In genomic region chr11:118889796-118890195, GRCh38 we compare ENCODE assay signal across 10 cellular contexts. TPM values are rescaled to one million over a fixed set of nuclear protein-coding genes. Genes with fewer than 3 reads are reported as not detected.
A peak's percentile ranks its signal among the peaks of the same experiment; 100 is the strongest.
DNase-seq lines count a peak whose midpoint lies in the region; ATAC-seq and TF ChIP-seq lines count a peak whose summit lies in the region.
"Had no signal": no experiment of that assay in that cellular context is flagged by ENCODE, and none has a peak within 500 bp of the region (broad histone marks: within the 10 kb centered on the region; RNA-seq: fewer than 3 reads in every experiment).

No MANE protein-coding gene starts in this region.

- no peak for ATAC-seq in HG02798 (IDR thresholded peaks at IDR 0.05; ENCODE audit: poor library complexity, unreplicated experiment)

- H3K4me3 Mint-ChIP-seq in activated CD4-positive, alpha-beta memory T cell treated with anti-CD3 and anti-CD28 coated beads for 36 hours, result no peak overlapping the region
- H3K4me3 Mint-ChIP-seq in activated CD4-positive, alpha-beta memory T cell treated with anti-CD3 and anti-CD28 coated beads, Interleukin-2, amount 10 ng/mL, durations not matched to agents 7 days and 5 days, result no peak overlapping the region

- H3K9me3 ChIP-seq in thyroid gland, result no peaks in the 10 kb centered on the region
- H3K9me3 ChIP-seq in BE2C, result no peaks in the 10 kb centered on the region

- peaks cover 74% of the 10 kb centered on the region for H3K36me3 Mint-ChIP-seq in activated CD4-positive, alpha-beta memory T cell treated with anti-CD3 and anti-CD28 coated beads for 36 hours
- H3K36me3 Mint-ChIP-seq in activated CD4-positive, alpha-beta memory T cell treated with anti-CD3 and anti-CD28 coated beads, Interleukin-2, amount 10 ng/mL, durations not matched to agents 7 days and 5 days (ENCODE audit: low read depth), result peaks cover 4% of the 10 kb centered on the region

- POLR2A ChIA-PET in activated CD4-positive, alpha-beta memory T cell treated with anti-CD3 and anti-CD28 coated beads for 36 hours (lab: Charles Lee), result interaction anchor here (1.3 kb wide), 1 partner anchor 19 kb away, joined by 3 read pairs; no protein-coding TSS in a partner anchor
- POLR2A ChIA-PET in activated CD4-positive, alpha-beta memory T cell treated with anti-CD3 and anti-CD28 coated beads, Interleukin-2, amount 10 ng/mL, durations not matched to agents 7 days and 5 days (lab: Charles Lee), result no interaction called here

- TF ChIP-seq CTCF in epithelial cell of esophagus (IDR thresholded peaks at IDR 0.05; ENCODE audit: insufficient read depth, low read depth, low read length, missing control alignments), result no peak
- TF ChIP-seq CTCF in thyroid gland (IDR thresholded peaks at IDR 0.05), result no peak
- no peak for TF ChIP-seq CTCF in BE2C (IDR thresholded peaks at IDR 0.05; ENCODE audit: low read depth, low read length)

- H3K9me3 Mint-ChIP-seq in activated CD4-positive, alpha-beta memory T cell treated with anti-CD3 and anti-CD28 coated beads for 36 hours, result no peaks in the 10 kb centered on the region
- no peaks in the 10 kb centered on the region for H3K9me3 Mint-ChIP-seq in activated CD4-positive, alpha-beta memory T cell treated with anti-CD3 and anti-CD28 coated beads, Interleukin-2, amount 10 ng/mL, durations not matched to agents 7 days and 5 days

- peaks cover 86% of the 10 kb centered on the region for H3K4me1 Mint-ChIP-seq in activated CD4-positive, alpha-beta memory T cell treated with anti-CD3 and anti-CD28 coated beads for 36 hours (ENCODE audit: low read depth)
- peaks cover 44% of the 10 kb centered on the region for H3K4me1 Mint-ChIP-seq in activated CD4-positive, alpha-beta memory T cell treated with anti-CD3 and anti-CD28 coated beads, Interleukin-2, amount 10 ng/mL, durations not matched to agents 7 days and 5 days

- H3K4me3 ChIP-seq in epithelial cell of esophagus (ENCODE audit: low read length) (no peak overlapping the region), thyroid gland (replicated peaks in 1 of 3) (no peak overlapping the region), BE2C (ENCODE audit: low read depth, low read length) (no peak overlapping the region)

- H3K27me3 ChIP-seq in thyroid gland (no peaks in the 10 kb centered on the region), BE2C (no peaks in the 10 kb centered on the region)

- peak overlapping the region; percentile 48 to 64 (median 59) for H3K27ac ChIP-seq in thyroid gland

- H3K36me3 ChIP-seq in thyroid gland, result no peaks in the 10 kb centered on the region
- H3K36me3 ChIP-seq in BE2C, result no peaks in the 10 kb centered on the region

- intact Hi-C loops in activated CD4-positive, alpha-beta memory T cell treated with anti-CD3 and anti-CD28 coated beads for 36 hours (cut with micrococcal nuclease), result loop anchor here (5.0 kb wide), 1 partner anchor 38 kb away; the partner anchor contains the start of gene BCL9L
- intact Hi-C loops in thyroid gland (cut with DNase I), result no loop called here

- H3K4me1 ChIP-seq in thyroid gland (peaks cover 15 to 35% of the 10 kb centered on the region in 2 donors), BE2C (no peaks in the 10 kb centered on the region)

- no peaks in the 10 kb centered on the region for H3K27me3 Mint-ChIP-seq in activated CD4-positive, alpha-beta memory T cell treated with anti-CD3 and anti-CD28 coated beads for 36 hours
- H3K27me3 Mint-ChIP-seq in activated CD4-positive, alpha-beta memory T cell treated with anti-CD3 and anti-CD28 coated beads, Interleukin-2, amount 10 ng/mL, durations not matched to agents 7 days and 5 days, result peaks cover 11% of the 10 kb centered on the region

- H3K27ac Mint-ChIP-seq in activated CD4-positive, alpha-beta memory T cell treated with anti-CD3 and anti-CD28 coated beads for 36 hours, result peak overlapping the region; percentile 93
- H3K27ac Mint-ChIP-seq in activated CD4-positive, alpha-beta memory T cell treated with anti-CD3 and anti-CD28 coated beads, Interleukin-2, amount 10 ng/mL, durations not matched to agents 7 days and 5 days, result no peak overlapping the region

- TF ChIP-seq POLR2A in thyroid gland (IDR thresholded peaks at IDR 0.05), result peak in 1 of 2 donors; percentile 49

- CTCF ChIA-PET in activated CD4-positive, alpha-beta memory T cell treated with anti-CD3 and anti-CD28 coated beads for 36 hours (lab: Charles Lee), result no interaction called here
- CTCF ChIA-PET in activated CD4-positive, alpha-beta memory T cell treated with anti-CD3 and anti-CD28 coated beads, Interleukin-2, amount 10 ng/mL, durations not matched to agents 7 days and 5 days (lab: Charles Lee), result no interaction called here

- no peak for DNase-seq in activated CD4-positive, alpha-beta memory T cell treated with anti-CD3 and anti-CD28 coated beads for 36 hours
- DNase-seq in activated CD4-positive, alpha-beta memory T cell treated with anti-CD3 and anti-CD28 coated beads, Interleukin-2, amount 10 ng/mL, durations not matched to agents 7 days and 5 days, result no peak
- DNase-seq in epithelial cell of esophagus (ENCODE audit: low read depth), result peak; percentile 41
- DNase-seq in midbrain (lab: John Stamatoyannopoulos, UW), result peak; percentile 13
- DNase-seq in thyroid gland, result peak; percentile 88 to 92
- DNase-seq in BE2C, result no peak
- DNase-seq in NCI-H2107 treated with DMSO at 0.1 percent for 48 hours (lab: John Stamatoyannopoulos, UW; ENCODE audit: unreplicated experiment), result no peak
- DNase-seq: activated CD4-positive, CD25-positive, alpha-beta regulatory T cell treated with anti-CD3 and anti-CD28 coated beads, Interleukin-2, amount 50 U/mL, for 72 hours; stimulated activated CD4-positive, alpha-beta T cell treated with anti-CD3 and anti-CD28 coated beads, Interleukin-12 subunit alpha, Interleukin-12 subunit beta, amount 100 ng/mL, for 4 hours had no signal

- WGBS in thyroid gland, 2 donors, result 12 to 31% methylated on average over 5 of the region's 5 CpGs

RNA-seq across cellular contexts. Expression of gene CXCR5, which starts 6.1 kb away (rescaled TPM):
- total RNA-seq in activated CD4-positive, alpha-beta memory T cell treated with anti-CD3 and anti-CD28 coated beads for 36 hours, result 10 to 100 TPM; 28.0 to 28.3 TPM
- total RNA-seq in activated CD4-positive, alpha-beta memory T cell treated with anti-CD3 and anti-CD28 coated beads, Interleukin-2, amount 10 ng/mL, durations not matched to agents 7 days and 5 days, result under 1 TPM; 0.83 to 0.86 TPM
- total RNA-seq in thyroid gland, result not detected
- polyA plus RNA-seq in BE2C (2012; ENCODE audit: insufficient read depth, insufficient read length, low read depth), result not detected

RNA-seq across cellular contexts. Expression of gene BCL9L, which starts 35.9 kb away (rescaled TPM):
- 10 to 100 TPM; 28.2 to 31.8 TPM for total RNA-seq in activated CD4-positive, alpha-beta memory T cell treated with anti-CD3 and anti-CD28 coated beads for 36 hours
- total RNA-seq in activated CD4-positive, alpha-beta memory T cell treated with anti-CD3 and anti-CD28 coated beads, Interleukin-2, amount 10 ng/mL, durations not matched to agents 7 days and 5 days, result 10 to 100 TPM; 56.8 to 62.5 TPM
- total RNA-seq in thyroid gland, result 10 to 100 TPM; 13.2 to 26.2 (median 19.4) TPM
- polyA plus RNA-seq in BE2C (2012; ENCODE audit: insufficient read depth, insufficient read length, low read depth), result 104 TPM

Comparison
In these comparisons a context has a peak if more than half of its experiments do, and no peak if none do; other contexts are left out.
1. RNA of gene CXCR5, which starts 6.1 kb away (total RNA-seq): 28.0 to 28.3 TPM in activated CD4-positive, alpha-beta memory T cell treated with anti-CD3 and anti-CD28 coated beads for 36 hours; 0.83 to 0.86 TPM in activated CD4-positive, alpha-beta memory T cell treated with anti-CD3 and anti-CD28 coated beads, Interleukin-2, amount 10 ng/mL, durations not matched to agents 7 days and 5 days and not detected in thyroid gland; every median in the first group is over 10 times any median in the second.
2. DNase-seq: peak in epithelial cell of esophagus (single experiment), midbrain (single experiment) and thyroid gland (2 of 2); none in activated CD4-positive, alpha-beta memory T cell treated with anti-CD3 and anti-CD28 coated beads for 36 hours (single experiment), activated CD4-positive, alpha-beta memory T cell treated with anti-CD3 and anti-CD28 coated beads, Interleukin-2, amount 10 ng/mL, durations not matched to agents 7 days and 5 days (single experiment), BE2C (single experiment) and NCI-H2107 treated with DMSO at 0.1 percent for 48 hours (single experiment).